In the genomic region with DNA sequence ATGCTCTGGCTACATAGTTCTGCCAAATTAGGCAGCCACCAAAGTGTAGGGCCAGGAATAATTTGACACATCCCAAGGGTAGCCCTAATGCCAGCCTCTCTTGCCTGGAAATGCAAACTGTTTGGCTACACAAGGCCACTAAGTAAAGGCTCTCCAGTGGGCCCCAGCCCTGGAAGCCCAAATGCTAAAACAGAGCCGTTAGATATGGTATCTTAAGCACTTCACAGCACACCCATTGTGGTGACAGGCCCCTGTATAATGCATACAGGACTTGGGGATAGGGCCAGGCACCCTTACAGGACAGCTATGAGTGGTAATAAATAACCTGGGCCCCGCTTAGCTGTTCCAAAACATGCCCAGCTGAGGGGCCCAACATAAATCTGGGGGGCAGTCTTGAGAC, we compare ENCODE assay signal across 25 cellular contexts.
"Had no signal": no experiment of that assay in that cellular context is flagged by ENCODE, and none has a peak within 500 bp of the region (broad histone marks: within the 10 kb centered on the region; RNA-seq: fewer than 3 reads in every experiment).

No MANE protein-coding gene starts in this region.

- DNase-seq: dorsolateral prefrontal cortex; effector CD4-positive, alpha-beta T cell; endodermal cell; foreskin fibroblast; gastrocnemius medialis; head of caudate nucleus; hippocampal formation; left colon; mucosa of descending colon; naive B cell; pancreas; stimulated activated CD4-positive, alpha-beta T cell treated with anti-CD3 and anti-CD28 coated beads, Interleukin-15, amount 100 ng/mL, for 24 hours; stimulated activated CD4-positive, alpha-beta T cell treated with anti-CD3 and anti-CD28 coated beads, Interleukin-2, amount 100 ng/mL, for 48 hours; stimulated activated naive CD4-positive, alpha-beta T cell; stimulated activated naive CD8-positive, alpha-beta T cell treated with anti-CD3 and anti-CD28 coated beads, Interleukin-15, amount 100 ng/mL, for 72 hours; thyroid gland; trophoblast cell had no signal

- H3K27ac ChIP-seq: dorsolateral prefrontal cortex, epithelial cell of prostate, gastrocnemius medialis, neutrophil, pancreas, skin epidermis, suprapubic skin, thyroid gland, vagina had no signal

- ATAC-seq: esophagus mucosa; gastrocnemius medialis; left colon; mucosa of descending colon; natural killer cell treated with Interleukin-12 subunit alpha and Interleukin-12 subunit beta and Interleukin-15 and Interleukin-18, amount 100 ng/mL, for 72 hours; pancreas; stimulated activated naive CD8-positive, alpha-beta T cell treated with anti-CD3 and anti-CD28 coated beads, Interleukin-15, amount 100 ng/mL, for 72 hours had no signal

- H3K4me1 ChIP-seq: gastrocnemius medialis, pancreas had no signal

- H3K27me3 ChIP-seq: gastrocnemius medialis, neutrophil, suprapubic skin, thyroid gland, vagina had no signal

- H3K4me3 ChIP-seq: dorsolateral prefrontal cortex, gastrocnemius medialis, lung, mucosa of descending colon, pancreas, skin epidermis, suprapubic skin, thyroid gland, vagina had no signal

- H3K36me3 ChIP-seq: gastrocnemius medialis, neutrophil, pancreas, suprapubic skin, thyroid gland, vagina had no signal
